Comparison of ENCODE assay signal across 29 cellular contexts in genomic region chr20:39574061-39574460, GRCh38.
"Had no signal": no experiment of that assay in that cellular context is flagged by ENCODE, and none has a peak within 500 bp of the region (broad histone marks: within the 10 kb centered on the region; RNA-seq: fewer than 3 reads in every experiment).

No MANE protein-coding gene starts in this region.

- H3K9me3 ChIP-seq: left lung, lower lobe of right lung, right lobe of liver, testis, thyroid gland, transverse colon, vagina had no signal

- H3K27me3 ChIP-seq: left lung, right lobe of liver, stomach, testis, thyroid gland, transverse colon, upper lobe of left lung, vagina had no signal

- H3K4me3 ChIP-seq: left lung, lower lobe of right lung, psoas muscle, right lobe of liver, smooth muscle cell, stomach, testis, thyroid gland, transverse colon, upper lobe of left lung, vagina had no signal

- H3K4me3 Mint-ChIP-seq: immature natural killer cell; naive thymus-derived CD8-positive, alpha-beta T cell; nephron; neural crest cell; stimulated activated naive B cell treated with anti-CD40 and anti-IgM and Interleukin-4, amounts not matched to agents 10 μg/mL and 1 μg/mL and 100 μg/mL, for 72 hours had no signal

- H3K4me1 ChIP-seq: left lung, lower lobe of right lung, parathyroid adenoma, psoas muscle, right lobe of liver, stomach, testis, thyroid gland, transverse colon, upper lobe of left lung, vagina had no signal

- DNase-seq: hypothalamus; immature natural killer cell; kidney; left colon; left lung; lower lobe of right lung; mammary epithelial cell; mesenchymal stem cell; naive thymus-derived CD8-positive, alpha-beta T cell; nucleus accumbens; psoas muscle; right lobe of liver; stimulated activated CD4-positive, alpha-beta T cell treated with anti-CD3 and anti-CD28 coated beads, Interleukin-1b, Interleukin-23, amount 100 ng/mL, for 48 hours; stimulated activated CD4-positive, alpha-beta T cell treated with anti-CD3 and anti-CD28 coated beads, Interleukin-2, amount 100 ng/mL, for 48 hours; stimulated activated CD4-positive, alpha-beta T cell treated with anti-CD3 and anti-CD28 coated beads, Interleukin-4, amount 100 ng/mL, for 4 hours; stimulated activated CD8-positive, alpha-beta memory T cell treated with anti-CD3 and anti-CD28 coated beads, Interleukin-4, amount 100 ng/mL, for 48 hours; stimulated activated naive B cell treated with anti-CD40 and anti-IgM and Interleukin-4, amounts not matched to agents 10 μg/mL and 1 μg/mL and 100 μg/mL, for 72 hours; stimulated activated naive CD8-positive, alpha-beta T cell treated with anti-CD3 and anti-CD28 coated beads, Interleukin-15, Interleukin-2, amounts not matched to agents 100 U/mL and 50 U/mL, for 24 hours; stomach; testis; thyroid gland; transverse colon; upper lobe of left lung had no signal

- H3K27ac ChIP-seq: left lung, lower lobe of right lung, parathyroid adenoma, psoas muscle, right lobe of liver, stomach, testis, thyroid gland, transverse colon, upper lobe of left lung, vagina had no signal

- H3K36me3 Mint-ChIP-seq: naive thymus-derived CD8-positive, alpha-beta T cell; stimulated activated naive B cell treated with anti-CD40 and anti-IgM and Interleukin-4, amounts not matched to agents 10 μg/mL and 1 μg/mL and 100 μg/mL, for 72 hours had no signal

- H3K36me3 ChIP-seq: left lung, lower lobe of right lung, right lobe of liver, stomach, thyroid gland, transverse colon, upper lobe of left lung, vagina had no signal

- H3K4me1 Mint-ChIP-seq: immature natural killer cell; naive thymus-derived CD8-positive, alpha-beta T cell; nephron; neural crest cell; stimulated activated naive B cell treated with anti-CD40 and anti-IgM and Interleukin-4, amounts not matched to agents 10 μg/mL and 1 μg/mL and 100 μg/mL, for 72 hours had no signal

- FAIRE-seq: islet of Langerhans, kidney had no signal

- ATAC-seq: left colon; left lung; lower lobe of right lung; naive thymus-derived CD8-positive, alpha-beta T cell; psoas muscle; right lobe of liver; stimulated activated naive B cell treated with anti-CD40 and anti-IgM and Interleukin-4, amounts not matched to agents 10 μg/mL and 1 μg/mL and 100 μg/mL, for 72 hours; stimulated activated naive CD8-positive, alpha-beta T cell treated with anti-CD3 and anti-CD28 coated beads, Interleukin-15, Interleukin-2, amounts not matched to agents 100 U/mL and 50 U/mL, for 24 hours had no signal

- H3K27ac Mint-ChIP-seq: immature natural killer cell; naive thymus-derived CD8-positive, alpha-beta T cell; nephron; stimulated activated naive B cell treated with anti-CD40 and anti-IgM and Interleukin-4, amounts not matched to agents 10 μg/mL and 1 μg/mL and 100 μg/mL, for 72 hours had no signal
